In genomic region chr11:96187779-96188624, GRCh38 we compare ENCODE assay signal across 8 cellular contexts.
DNase-seq lines count a peak whose midpoint lies in the region; ATAC-seq, FAIRE-seq and TF ChIP-seq lines count a peak whose summit lies in the region.

No MANE protein-coding gene starts in this region.

- H3K79me2 ChIP-seq in ACC112 (ENCODE audit: control insufficient read depth, insufficient read depth, low read length, unreplicated experiment) = peaks cover 53% of the 10 kb centered on the region

- H3K36me3 Mint-ChIP-seq in memory B cell = peaks cover 8% of the 10 kb centered on the region

- DNase-seq in H54 (ENCODE audit: insufficient read length, low spot score) (peak; percentile 32), ascending aorta (ENCODE audit: low spot score in 2 of 2) (peak in 1 of 2 donors; percentile 76), memory B cell (ENCODE audit: low spot score in 2 of 2) (no peak), HT-29 (ENCODE audit: low spot score) (no peak), NCI-H1694 (lab: John Stamatoyannopoulos, UW) (no peak), posterior vena cava (ENCODE audit: low spot score) (no peak)

- H3K4me1 Mint-ChIP-seq in memory B cell = peaks cover 50% of the 10 kb centered on the region

- peak overlapping the region; percentile 100 for H3K27ac ChIP-seq in ACC112 (ENCODE audit: low read depth, low read length)
- H3K27ac ChIP-seq in ascending aorta = peak overlapping the region; percentile 71 to 83

- ATAC-seq in memory B cell (ENCODE audit: low read depth) = no peak
- no peak for ATAC-seq in HG02763 (IDR thresholded peaks at IDR 0.05; ENCODE audit: unreplicated experiment)

- no peaks in the 10 kb centered on the region for H3K9me3 Mint-ChIP-seq in memory B cell

- H3K9me3 ChIP-seq in ascending aorta = no peaks in the 10 kb centered on the region

- H3K27ac Mint-ChIP-seq in memory B cell = peak overlapping the region; percentile 73

- peak; percentile 92 for FAIRE-seq in H54 (lab: Jason Lieb, UNC)

- H3K27me3 ChIP-seq in ACC112 (ENCODE audit: insufficient read depth, low read length) (no peaks in the 10 kb centered on the region), ascending aorta (no peaks in the 10 kb centered on the region)

- no peak for TF ChIP-seq CTCF in ascending aorta (IDR thresholded peaks at IDR 0.05)

- H3K4me3 ChIP-seq in ACC112 (ENCODE audit: low read depth, low read length) = peak overlapping the region; percentile 62
- peak overlapping the region in 1 of 2 donors; percentile 6 for H3K4me3 ChIP-seq in ascending aorta

- no peak for TF ChIP-seq POLR2A in H54 (IDR thresholded peaks at IDR 0.05; ENCODE audit: low read depth, low read length)

- peaks cover 7% of the 10 kb centered on the region; the same call in 1 of the 2 replicates for H3K36me3 ChIP-seq in ACC112 (ENCODE audit: insufficient read depth, low read length)
- no peaks in the 10 kb centered on the region for H3K36me3 ChIP-seq in ascending aorta

- H3K4me1 ChIP-seq in ACC112 (ENCODE audit: control insufficient read depth, insufficient read depth, low read length, unreplicated experiment) = peaks cover 47% of the 10 kb centered on the region
- peaks cover 9 to 25% of the 10 kb centered on the region in 2 donors for H3K4me1 ChIP-seq in ascending aorta

- H3K4me3 Mint-ChIP-seq in memory B cell = peak overlapping the region; percentile 50

- peak overlapping the region; percentile 21 for H2AFZ ChIP-seq in ACC112 (ENCODE audit: low read length, unreplicated experiment)

- intact Hi-C loops in ascending aorta (cut with DNase I) (loop anchor here (2.0 kb wide), 1 partner anchor 17 kb away; no protein-coding TSS in a partner anchor), posterior vena cava (cut with DNase I) (no loop called here)

- H3K27me3 Mint-ChIP-seq in memory B cell = no peaks in the 10 kb centered on the region
